15 cellular contexts compared by ENCODE assay signal in the genomic region with DNA sequence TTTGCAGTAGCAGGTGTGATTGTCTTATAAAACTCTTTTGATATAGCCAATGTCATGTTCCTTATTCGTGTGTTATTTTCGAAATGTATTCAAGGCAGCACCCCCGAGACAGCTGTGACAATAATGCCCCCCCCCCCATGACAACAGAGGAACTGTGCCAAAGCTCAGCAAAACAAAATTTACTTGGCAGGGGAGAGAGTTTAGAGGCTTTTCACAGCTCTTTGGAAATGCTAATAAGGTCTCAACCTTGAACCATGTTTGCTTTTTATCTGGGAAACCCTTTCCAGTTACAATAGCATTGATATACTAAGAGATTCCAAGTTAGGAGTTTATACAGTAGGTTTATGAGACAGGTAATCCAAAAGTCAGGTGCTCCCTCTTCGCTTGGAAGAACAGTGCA. TPM values are rescaled to one million over a fixed set of nuclear protein-coding genes. Genes with fewer than 3 reads are reported as not detected.
DNase-seq lines count a peak whose midpoint lies in the region; ATAC-seq and TF ChIP-seq lines count a peak whose summit lies in the region.
"Had no signal": no experiment of that assay in that cellular context is flagged by ENCODE, and none has a peak within 500 bp of the region (broad histone marks: within the 10 kb centered on the region; RNA-seq: fewer than 3 reads in every experiment).

No MANE protein-coding gene starts in this region.

- H3K4me1 ChIP-seq in HAP-1 (peaks cover 11% of the 10 kb centered on the region), body of pancreas (peaks cover 61% of the 10 kb centered on the region), neural progenitor cell (no peaks in the 10 kb centered on the region)
- H3K4me1 ChIP-seq: parathyroid adenoma had no signal

- no peak overlapping the region for H3K4me2 ChIP-seq in neural progenitor cell

- H3F3A ChIP-seq in neural progenitor cell (ENCODE audit: low read depth), result peaks cover 4% of the 10 kb centered on the region

- peak overlapping the region in 3 of 4 donors; percentile 89 to 91 (median 90) for H3K27ac ChIP-seq in body of pancreas
- H3K27ac ChIP-seq in neural progenitor cell, result no peak overlapping the region
- H3K27ac ChIP-seq: parathyroid adenoma had no signal

- intact Hi-C loops in body of pancreas (cut with DNase I), result no loop called here

- 1 to 7% methylated on average over 4 of the region's 4 CpGs for WGBS in body of pancreas, 2 donors

- H3K4me3 Mint-ChIP-seq in neural progenitor cell, result no peak overlapping the region
- H3K4me3 Mint-ChIP-seq in glutamatergic neuron (ENCODE audit: unreplicated experiment), result no peak overlapping the region
- H3K4me3 Mint-ChIP-seq: T-helper 2 cell treated with Interferon-gamma antibody and Interleukin-4, amounts not matched to agents 5 μg/mL and 100 μg/mL, for 36 hours had no signal

- peak; percentile 72 for ATAC-seq in body of pancreas
- no peak for ATAC-seq in omental fat pad (ENCODE audit: low FRiP score)

- in situ Hi-C loops in HAP-1 (cut with MboI; ENCODE audit: low sequenced_read_pairs), result no loop called here

- no peaks in the 10 kb centered on the region for H3K9me3 Mint-ChIP-seq in neural progenitor cell
- H3K9me3 Mint-ChIP-seq in glutamatergic neuron (ENCODE audit: unreplicated experiment), result no peaks in the 10 kb centered on the region
- H3K9me3 Mint-ChIP-seq: T-helper 2 cell treated with Interferon-gamma antibody and Interleukin-4, amounts not matched to agents 5 μg/mL and 100 μg/mL, for 36 hours had no signal

- no peaks in the 10 kb centered on the region for H3K27me3 ChIP-seq in HAP-1 (ENCODE audit: low read depth)
- no peaks in the 10 kb centered on the region for H3K27me3 ChIP-seq in body of pancreas
- no peaks in the 10 kb centered on the region for H3K27me3 ChIP-seq in neural progenitor cell

- H3K9ac ChIP-seq in neural progenitor cell, result no peak overlapping the region
- H3K9ac ChIP-seq: parathyroid adenoma had no signal

- TF ChIP-seq POLR2A in body of pancreas (IDR thresholded peaks at IDR 0.05), result no peak

- no peak overlapping the region for H3K27ac Mint-ChIP-seq in neural progenitor cell
- H3K27ac Mint-ChIP-seq in glutamatergic neuron (ENCODE audit: unreplicated experiment), result no peak overlapping the region
- H3K27ac Mint-ChIP-seq: T-helper 2 cell treated with Interferon-gamma antibody and Interleukin-4, amounts not matched to agents 5 μg/mL and 100 μg/mL, for 36 hours had no signal

- H3K9me3 ChIP-seq in HAP-1, result no peaks in the 10 kb centered on the region
- H3K9me3 ChIP-seq in body of pancreas, result no peaks in the 10 kb centered on the region
- no peaks in the 10 kb centered on the region for H3K9me3 ChIP-seq in neural progenitor cell (ENCODE audit: low read depth)

- H3K27me3 Mint-ChIP-seq in neural progenitor cell (ENCODE audit: insufficient read depth, low read depth), result peaks cover 3% of the 10 kb centered on the region
- H3K27me3 Mint-ChIP-seq in glutamatergic neuron (ENCODE audit: unreplicated experiment), result peaks cover 2% of the 10 kb centered on the region

- no peaks in the 10 kb centered on the region for H3K79me2 ChIP-seq in neural progenitor cell (ENCODE audit: low read depth)
- H3K79me2 ChIP-seq: parathyroid adenoma had no signal

- TF ChIP-seq CTCF in body of pancreas (IDR thresholded peaks at IDR 0.05), result no peak
- no peak for TF ChIP-seq CTCF in neural progenitor cell (IDR thresholded peaks at IDR 0.05)
- no peak for TF ChIP-seq CTCF in omental fat pad (IDR thresholded peaks at IDR 0.05)
- TF ChIP-seq CTCF in glutamatergic neuron (IDR thresholded peaks at IDR 0.05; ENCODE audit: partially characterized antibody, unreplicated experiment), result no peak

- DNase-seq in HAP-1 (ENCODE audit: low spot score in 2 of 2) (peak; percentile 64 to 89), NCI-H2081 (lab: John Stamatoyannopoulos, UW) (peak; percentile 69 to 92), body of pancreas (peak; percentile 47 to 78 (median 67)), myocyte (ENCODE audit: low read depth) (peak; percentile 60), middle frontal gyrus (ENCODE audit: extremely low spot score, low spot score) (no peak), neural progenitor cell (ENCODE audit: low spot score) (no peak), omental fat pad (ENCODE audit: low spot score) (no peak), glutamatergic neuron (no peak)
- DNase-seq: activated CD4-positive, alpha-beta T cell treated with anti-CD3 and anti-CD28 coated beads, Interleukin-2, amount 50 U/mL, for 1 hour; AML-193; DND-41; Kasumi-1; trophoblast cell had no signal

- H3K36me3 Mint-ChIP-seq in neural progenitor cell (no peaks in the 10 kb centered on the region), glutamatergic neuron (ENCODE audit: unreplicated experiment) (no peaks in the 10 kb centered on the region)

- H3K36me3 ChIP-seq in HAP-1 (replicated peaks) (no peaks in the 10 kb centered on the region), body of pancreas (replicated peaks in 1 of 2; ENCODE audit: insufficient read depth in 1 of 2, low read depth in 2 of 2) (no peaks in the 10 kb centered on the region), neural progenitor cell (no peaks in the 10 kb centered on the region)

- H3K4me3 ChIP-seq in HAP-1 (no peak overlapping the region), body of pancreas (no peak overlapping the region), neural progenitor cell (no peak overlapping the region)

- peaks cover 13% of the 10 kb centered on the region for H3K4me1 Mint-ChIP-seq in neural progenitor cell
- H3K4me1 Mint-ChIP-seq in glutamatergic neuron (ENCODE audit: low read depth, unreplicated experiment), result no peaks in the 10 kb centered on the region

- H2AFZ ChIP-seq in neural progenitor cell (replicated peaks), result no peak overlapping the region
- H2AFZ ChIP-seq: parathyroid adenoma had no signal

- H4K20me1 ChIP-seq in neural progenitor cell (ENCODE audit: low read depth), result no peaks in the 10 kb centered on the region

RNA-seq across cellular contexts. Expression of gene USP44, which starts 56.4 kb away (rescaled TPM):
- total RNA-seq in body of pancreas (10 to 100 TPM in 1 of 2 donors, 1 to 10 TPM in 1; 7.0 to 21.1 TPM), myocyte (0.05 TPM in 1 of 2 replicates, not detected in the other), neural progenitor cell (ENCODE audit: low replicate concordance) (67.1 and 79.4 TPM in 2 replicates), omental fat pad (1 to 10 TPM; 1.3 to 4.7 (median 4.0) TPM), glutamatergic neuron (ENCODE audit: unreplicated experiment) (2.7 TPM)
- polyA plus RNA-seq in myocyte (2012), result 0.05 TPM

Comparison
In these comparisons a context has a peak if more than half of its experiments do, and no peak if none do; other contexts are left out.
1. DNase-seq: peak in HAP-1 (2 of 2), NCI-H2081 (2 of 2), body of pancreas (4 of 4) and myocyte (single experiment); none in middle frontal gyrus (single experiment), neural progenitor cell (single experiment), omental fat pad (single experiment) and glutamatergic neuron (single experiment).